ENCODE assay signal across 9 cellular contexts in genomic region chr1:182062223-182062622, GRCh38. TPM values are rescaled to one million over a fixed set of nuclear protein-coding genes. Genes with fewer than 3 reads are reported as not detected.
"Had no signal": no experiment of that assay in that cellular context is flagged by ENCODE, and none has a peak within 500 bp of the region (broad histone marks: within the 10 kb centered on the region; RNA-seq: fewer than 3 reads in every experiment).

No MANE protein-coding gene starts in this region.

- ATAC-seq: GM12878 had no signal

- H3K4me3 ChIP-seq: GM12878 had no signal

- FAIRE-seq: G401.6, GM12878, GM12891, GM12892, GM18507, GM19239 had no signal

- DNase-seq: GDM1, GF-D8 had no signal

RNA-seq across cellular contexts. Expression of gene ZNF648, which starts 0.7 kb away (rescaled TPM):
- total RNA-seq: G401, GM12878 had no signal
